ENCODE assay signal across 33 cellular contexts in the genomic region with DNA sequence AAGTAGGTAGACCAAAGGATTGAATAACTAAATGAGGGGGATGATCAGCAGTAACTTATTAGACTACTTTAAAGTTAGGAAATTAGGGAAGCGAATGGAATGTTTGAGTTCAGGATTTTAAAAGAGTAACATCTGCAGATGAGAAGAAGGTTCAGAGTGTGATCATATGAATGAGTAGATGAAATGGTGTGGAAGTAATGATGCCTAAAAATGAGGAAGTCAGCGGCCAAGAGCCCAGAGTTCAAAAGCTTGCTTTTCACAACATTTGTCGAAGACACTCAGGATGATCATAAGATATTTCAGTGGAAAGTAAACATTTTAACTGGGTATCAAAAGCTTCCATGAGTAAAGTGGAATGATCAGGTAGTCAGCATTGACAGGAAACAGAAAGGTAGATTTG.
"Had no signal": no experiment of that assay in that cellular context is flagged by ENCODE, and none has a peak within 500 bp of the region (broad histone marks: within the 10 kb centered on the region; RNA-seq: fewer than 3 reads in every experiment).

No MANE protein-coding gene starts in this region.

- H3K9me3 ChIP-seq: adrenal gland, breast epithelium, esophagus muscularis mucosa, gastrocnemius medialis, heart left ventricle had no signal

- H3K27me3 ChIP-seq: adrenal gland, breast epithelium, cardiac muscle cell, dorsolateral prefrontal cortex, esophagus muscularis mucosa, foreskin keratinocyte, gastrocnemius medialis, heart left ventricle had no signal

- H3K4me1 ChIP-seq: adrenal gland, breast epithelium, esophagus muscularis mucosa, foreskin keratinocyte, gastrocnemius medialis, heart left ventricle had no signal

- H3K36me3 ChIP-seq: adrenal gland, breast epithelium, cardiac muscle cell, esophagus muscularis mucosa, gastrocnemius medialis, heart left ventricle, WERI-Rb-1 had no signal

- H3K27ac ChIP-seq: adrenal gland, breast epithelium, cardiac muscle cell, coronary artery, dorsolateral prefrontal cortex, esophagus muscularis mucosa, foreskin keratinocyte, gastrocnemius medialis, heart left ventricle, WERI-Rb-1 had no signal

- DNase-seq: activated B cell treated with CpG ODN at 0.5 μM for 24 hours; activated CD4-positive, alpha-beta T cell treated with anti-CD3 and anti-CD28 coated beads for 48 hours; activated CD4-positive, alpha-beta T cell treated with anti-CD3 and anti-CD28 coated beads, Interleukin-2, amount 50 U/mL, for 1 hour; activated CD4-positive, alpha-beta T cell treated with anti-CD3 and anti-CD28 coated beads, Interleukin-2, amount 50 U/mL, for 48 hours; activated CD8-positive, alpha-beta memory T cell treated with anti-CD3 and anti-CD28 coated beads for 24 hours; activated CD8-positive, alpha-beta T cell treated with anti-CD3 and anti-CD28 coated beads for 36 hours; activated effector memory CD4-positive, alpha-beta T cell treated with anti-CD3 and anti-CD28 coated beads, Interleukin-2, amount 50 U/mL, for 16 hours; activated naive CD4-positive, alpha-beta T cell treated with anti-CD3 and anti-CD28 coated beads for 36 hours; activated naive CD8-positive, alpha-beta T cell treated with anti-CD3 and anti-CD28 coated beads for 36 hours; activated naive CD8-positive, alpha-beta T cell treated with anti-CD3 and anti-CD28 coated beads, Interleukin-2, amount 50 U/mL, for 24 hours; activated T-cell treated with anti-CD3 and anti-CD28 coated beads, Interleukin-2, amount 50 U/mL, for 4 hours; adrenal gland; amygdala; aorta; central memory CD4-positive, alpha-beta T cell; cerebellar nuclear complex; dorsolateral prefrontal cortex; effector memory CD4-positive, alpha-beta T cell; erythroblast; foreskin keratinocyte; gastrocnemius medialis; glutamatergic neuron; heart left ventricle; T-helper 1 cell; T-helper 17 cell; T1000; WERI-Rb-1 had no signal

- H3K4me3 ChIP-seq: adrenal gland, breast epithelium, cardiac muscle cell, coronary artery, dorsolateral prefrontal cortex, esophagus muscularis mucosa, gastrocnemius medialis, heart left ventricle had no signal

- ATAC-seq: activated CD4-positive, CD25-positive, alpha-beta regulatory T cell treated with anti-CD3 and anti-CD28 coated beads, Interleukin-2, amount 50 U/mL, for 24 hours; activated CD8-positive, alpha-beta T cell treated with anti-CD3 and anti-CD28 coated beads for 36 hours; activated naive CD8-positive, alpha-beta T cell treated with anti-CD3 and anti-CD28 coated beads, Interleukin-2, amount 50 U/mL, for 24 hours; activated T-cell treated with anti-CD3 and anti-CD28 coated beads, Interleukin-2, amount 50 U/mL, for 4 hours; activated T-helper 17 cell treated with anti-CD3 and anti-CD28 coated beads, Interleukin-2, amount 50 U/mL, for 72 hours; foreskin keratinocyte; gastrocnemius medialis; heart left ventricle; T-helper 17 cell had no signal
